In genomic region chr5:150553402-150553801, GRCh38 we compare ENCODE assay signal across 25 cellular contexts. TPM values are rescaled to one million over a fixed set of nuclear protein-coding genes. Genes with fewer than 3 reads are reported as not detected.
DNase-seq lines count a peak whose midpoint lies in the region; ATAC-seq, FAIRE-seq and TF ChIP-seq lines count a peak whose summit lies in the region.
"Had no signal": no experiment of that assay in that cellular context is flagged by ENCODE, and none has a peak within 500 bp of the region (broad histone marks: within the 10 kb centered on the region; RNA-seq: fewer than 3 reads in every experiment).

No MANE protein-coding gene starts in this region.

- ATAC-seq in HepG2 (no peak), right lobe of liver (no peak), HG03025 (IDR thresholded peaks at IDR 0.05; ENCODE audit: low FRiP score, unreplicated experiment) (no peak)
- no peak for ATAC-seq in stimulated activated naive B cell treated with anti-CD40 and anti-IgM and Interleukin-4, amounts not matched to agents 10 μg/mL and 1 μg/mL and 100 μg/mL, for 72 hours (replicated peaks)

- H3K36me3 ChIP-seq in HepG2 (replicated peaks in 1 of 2; ENCODE audit: control insufficient read depth in 1 of 2, insufficient read depth in 2 of 2, low read length in 2 of 2) = peaks cover 22 to 49% of the 10 kb centered on the region in 2 experiments
- H3K36me3 ChIP-seq in right lobe of liver = peaks cover 15 to 83% (median 50%) of the 10 kb centered on the region in 4 donors
- peaks cover 27 to 73% (median 59%) of the 10 kb centered on the region in 11 experiments for H3K36me3 ChIP-seq in BLaER1 treated with 17β-estradiol and CSF1 and Interleukin-3, amounts not matched to agents 10 nM and 100 nM

- CTCF ChIA-PET in HepG2 (lab: Yijun Ruan, JAX; ENCODE audit: low intra/inter-chr PET ratio, low total read pairs) = no interaction called here

- H3K27ac ChIP-seq in HepG2 (ENCODE audit: extremely low read length, insufficient read depth, low read length) (no peak overlapping the region), right lobe of liver (no peak overlapping the region)
- H3K27ac ChIP-seq in BLaER1 treated with 17β-estradiol and CSF1 and Interleukin-3, amounts not matched to agents 10 nM and 100 nM = peak overlapping the region in 8 of 11 experiments; percentile 10 to 53 (median 25); a peak in 10 of 22 replicates

- FAIRE-seq in HepG2 (lab: Jason Lieb, UNC) = no peak
- FAIRE-seq: A204.1, D721Med, G401.6, GM12892, GM18507 had no signal

- peaks cover 22% of the 10 kb centered on the region for H3K4me1 Mint-ChIP-seq in chondrocyte (ENCODE audit: low read depth)
- H3K4me1 Mint-ChIP-seq in stimulated activated naive B cell treated with anti-CD40 and anti-IgM and Interleukin-4, amounts not matched to agents 10 μg/mL and 1 μg/mL and 100 μg/mL, for 72 hours = peaks cover 10 to 12% of the 10 kb centered on the region in 2 donors
- H3K4me1 Mint-ChIP-seq: CD14-positive monocyte; CD4-positive, alpha-beta memory T cell; CD4-positive, CD25-positive, alpha-beta regulatory T cell; CD8-positive, alpha-beta memory T cell had no signal

- no peak for TF ChIP-seq CTCF in HepG2 (CRISPR knock-in tag; IDR thresholded peaks at IDR 0.05)
- no peak for TF ChIP-seq CTCF in right lobe of liver (IDR thresholded peaks at IDR 0.05)
- no peak for TF ChIP-seq CTCF in chondrocyte (IDR thresholded peaks at IDR 0.05)

- H3K9me3 Mint-ChIP-seq in chondrocyte (ENCODE audit: low read depth) = no peaks in the 10 kb centered on the region
- H3K9me3 Mint-ChIP-seq in stimulated activated naive B cell treated with anti-CD40 and anti-IgM and Interleukin-4, amounts not matched to agents 10 μg/mL and 1 μg/mL and 100 μg/mL, for 72 hours = no peaks in the 10 kb centered on the region
- H3K9me3 Mint-ChIP-seq: CD4-positive, alpha-beta memory T cell had no signal

- BruUV-seq in HepG2 (replicated peaks; lab: Mats Ljungman, UMichigan) = no TSS peak

- no peak overlapping the region for H3K4me3 Mint-ChIP-seq in chondrocyte (ENCODE audit: unreplicated experiment)
- no peak overlapping the region for H3K4me3 Mint-ChIP-seq in stimulated activated naive B cell treated with anti-CD40 and anti-IgM and Interleukin-4, amounts not matched to agents 10 μg/mL and 1 μg/mL and 100 μg/mL, for 72 hours
- H3K4me3 Mint-ChIP-seq: CD14-positive monocyte; CD4-positive, alpha-beta memory T cell; CD4-positive, CD25-positive, alpha-beta regulatory T cell; CD8-positive, alpha-beta memory T cell had no signal

- H3K4me2 ChIP-seq in HepG2 (ENCODE audit: low read depth, low read length) = no peak overlapping the region
- peak overlapping the region in 9 of 11 experiments; percentile 13 to 94 (median 71); a peak in 17 of 22 replicates for H3K4me2 ChIP-seq in BLaER1 treated with 17β-estradiol and CSF1 and Interleukin-3, amounts not matched to agents 10 nM and 100 nM

- H3K79me2 ChIP-seq in HepG2 (ENCODE audit: insufficient read depth, low read length) = no peaks in the 10 kb centered on the region

- peak overlapping the region; percentile 17 for H3K27ac Mint-ChIP-seq in chondrocyte (ENCODE audit: unreplicated experiment)
- H3K27ac Mint-ChIP-seq in stimulated activated naive B cell treated with anti-CD40 and anti-IgM and Interleukin-4, amounts not matched to agents 10 μg/mL and 1 μg/mL and 100 μg/mL, for 72 hours = peak overlapping the region; percentile 77
- H3K27ac Mint-ChIP-seq: CD4-positive, alpha-beta memory T cell; CD4-positive, CD25-positive, alpha-beta regulatory T cell; CD8-positive, alpha-beta memory T cell had no signal

- POLR2A ChIA-PET in HepG2 (lab: Yijun Ruan, JAX) = no interaction called here

- H3K36me3 Mint-ChIP-seq in chondrocyte (ENCODE audit: low read depth) = peaks cover 35% of the 10 kb centered on the region
- H3K36me3 Mint-ChIP-seq in stimulated activated naive B cell treated with anti-CD40 and anti-IgM and Interleukin-4, amounts not matched to agents 10 μg/mL and 1 μg/mL and 100 μg/mL, for 72 hours = peaks cover 5 to 9% of the 10 kb centered on the region in 2 donors
- H3K36me3 Mint-ChIP-seq: CD4-positive, alpha-beta memory T cell; CD4-positive, CD25-positive, alpha-beta regulatory T cell; CD8-positive, alpha-beta memory T cell had no signal

- H3K9me3 ChIP-seq in HepG2 (ENCODE audit: low read length) (no peaks in the 10 kb centered on the region), right lobe of liver (no peaks in the 10 kb centered on the region)
- no peaks in the 10 kb centered on the region for H3K9me3 ChIP-seq in BLaER1 treated with 17β-estradiol and CSF1 and Interleukin-3, amounts not matched to agents 10 nM and 100 nM (replicated peaks in 1 of 11)
- H3K9me3 ChIP-seq: BE2C, Caco-2 had no signal

- TF ChIP-seq POLR2A in HepG2 (IDR thresholded peaks at IDR 0.05; ENCODE audit: insufficient read depth in 1 of 2, low read depth in 2 of 2, low read length in 2 of 2) (no peak), right lobe of liver (IDR thresholded peaks at IDR 0.05) (no peak)

- no peak for TF ChIP-seq RAD21 in HepG2 (CRISPR knock-in tag; IDR thresholded peaks at IDR 0.05)

- in situ Hi-C loops in HepG2 (cut with HindIII; ENCODE audit: extremely low pct_ligation_motif_present, low pct_unique_long_range_greater_than_20kb) = no loop called here

- DNase-seq in HepG2 (ENCODE audit: low spot score) = no peak
- DNase-seq in right lobe of liver = no peak
- DNase-seq in chondrocyte (ENCODE audit: low spot score) = peak; percentile 89
- no peak for DNase-seq in stimulated activated naive B cell treated with anti-CD40 and anti-IgM and Interleukin-4, amounts not matched to agents 10 μg/mL and 1 μg/mL and 100 μg/mL, for 72 hours
- DNase-seq in COLO668 (lab: John Stamatoyannopoulos, UW; ENCODE audit: unreplicated experiment) = no peak
- no peak for DNase-seq in cerebellum (ENCODE audit: low spot score)
- DNase-seq: 8988T; ACHN; BE2C; C1 segment of cervical spinal cord; Caco-2; Calu3; CD4-positive, alpha-beta memory T cell; CD4-positive, CD25-positive, alpha-beta regulatory T cell; CD8-positive, alpha-beta memory T cell; DMS79 treated with DMSO at 0.1 percent for 48 hours; GF-D8 had no signal

- no peaks in the 10 kb centered on the region for H4K20me1 ChIP-seq in HepG2 (ENCODE audit: insufficient read depth, low read length)
- peaks cover 0 to 32% (median 0%) of the 10 kb centered on the region in 11 experiments; a peak in 5 of 22 replicates for H4K20me1 ChIP-seq in BLaER1 treated with 17β-estradiol and CSF1 and Interleukin-3, amounts not matched to agents 10 nM and 100 nM

- H3K27me3 ChIP-seq in HepG2 (ENCODE audit: control insufficient read depth in 1 of 2, insufficient read depth in 2 of 2, low read length in 2 of 2) (no peaks in the 10 kb centered on the region), right lobe of liver (no peaks in the 10 kb centered on the region)
- H3K27me3 ChIP-seq in BLaER1 treated with 17β-estradiol and CSF1 and Interleukin-3, amounts not matched to agents 10 nM and 100 nM = no peaks in the 10 kb centered on the region
- H3K27me3 ChIP-seq: BE2C had no signal

- H3K27me3 Mint-ChIP-seq in chondrocyte (ENCODE audit: low read depth) = no peaks in the 10 kb centered on the region
- no peaks in the 10 kb centered on the region for H3K27me3 Mint-ChIP-seq in stimulated activated naive B cell treated with anti-CD40 and anti-IgM and Interleukin-4, amounts not matched to agents 10 μg/mL and 1 μg/mL and 100 μg/mL, for 72 hours
- H3K27me3 Mint-ChIP-seq: CD4-positive, alpha-beta memory T cell; CD4-positive, CD25-positive, alpha-beta regulatory T cell had no signal

- H3K4me3 ChIP-seq in HepG2 (replicated peaks in 1 of 3; ENCODE audit: insufficient read depth in 1 of 3, low read depth in 2 of 3, low read length in 3 of 3) (no peak overlapping the region), right lobe of liver (no peak overlapping the region)
- no peak overlapping the region for H3K4me3 ChIP-seq in BLaER1 treated with 17β-estradiol and CSF1 and Interleukin-3, amounts not matched to agents 10 nM and 100 nM

- no peaks in the 10 kb centered on the region for H3K4me1 ChIP-seq in HepG2 (ENCODE audit: insufficient read depth, low read length)
- H3K4me1 ChIP-seq in right lobe of liver = peaks cover 0 to 5% (median 2%) of the 10 kb centered on the region in 4 donors
- H3K4me1 ChIP-seq in BLaER1 treated with 17β-estradiol and CSF1 and Interleukin-3, amounts not matched to agents 10 nM and 100 nM = peaks cover 25 to 59% (median 53%) of the 10 kb centered on the region in 10 experiments
- H3K4me1 ChIP-seq: BE2C, Caco-2 had no signal

- H2AFZ ChIP-seq in HepG2 (ENCODE audit: low read length) = no peak overlapping the region

- 98% methylated on average over 12 of the region's 17 CpGs for WGBS in HepG2 (ENCODE audit: low lambda C conversion rate)
- WGBS in right lobe of liver (ENCODE audit: insufficient coverage, low coverage, low lambda C conversion rate, missing lambda C conversion rate) = no CpG with 5 or more reads among the region's 17 CpGs

- intact Hi-C loops in HepG2 (cut with micrococcal nuclease; ENCODE audit: unreplicated experiment) (no loop called here), right lobe of liver (cut with DNase I) (no loop called here)

- H3K9ac ChIP-seq in HepG2 (ENCODE audit: insufficient read depth, low read depth, low read length) = no peak overlapping the region
- peak overlapping the region in 8 of 11 experiments; percentile 8 to 56 (median 42); a peak in 8 of 22 replicates for H3K9ac ChIP-seq in BLaER1 treated with 17β-estradiol and CSF1 and Interleukin-3, amounts not matched to agents 10 nM and 100 nM

- TF ChIP-seq EP300 in HepG2 (IDR thresholded peaks at IDR 0.05; ENCODE audit: low read depth in 2 of 2, low read length in 2 of 2) = no peak
- TF ChIP-seq EP300 in HepG2 (CRISPR knock-in tag; IDR thresholded peaks at IDR 0.05; ENCODE audit: borderline replicate concordance) = no peak

RNA-seq across cellular contexts. Expression of gene NDST1, which starts 45.5 kb away (rescaled TPM):
- total RNA-seq in HepG2 (2016; rRNA removed; fragmentation: Illumina TruSeq; extraction: Trizol) (22.1 and 26.2 TPM in 2 replicates), right lobe of liver (10 to 100 TPM; 38.1 to 97.5 (median 76.0) TPM), chondrocyte (223 to 229 TPM (median 228 TPM) in 3 replicates), cerebellum (30.8 TPM)
- 6.5 and 8.8 TPM in 2 replicates for total RNA-seq in HepG2 (2016; cell fraction: cytosol; rRNA removed; fragmentation: Illumina TruSeq; extraction: Trizol; ENCODE audit: low read depth)
- 19.6 and 25.2 TPM in 2 replicates for total RNA-seq in HepG2 (2016; cell fraction: insoluble cytoplasmic fraction; rRNA removed; fragmentation: Illumina TruSeq; extraction: Trizol)
- 16.4 and 18.4 TPM in 2 replicates for total RNA-seq in HepG2 (2016; cell fraction: membrane; rRNA removed; fragmentation: Illumina TruSeq; extraction: Trizol)
- 25.2 and 29.3 TPM in 2 replicates for total RNA-seq in HepG2 (2016; cell fraction: nucleus; rRNA removed; fragmentation: Illumina TruSeq; extraction: Trizol)
- 23.8 and 35.0 TPM in 2 replicates for polyA plus RNA-seq in HepG2 (2011; rRNA removed)
- polyA plus RNA-seq in HepG2 (2011; cell fraction: cytosol; rRNA removed) = 18.9 and 20.3 TPM in 2 replicates
- 67.6 and 71.1 TPM in 2 replicates for polyA plus RNA-seq in HepG2 (2011; cell fraction: nucleus; rRNA removed)
- polyA plus RNA-seq in HepG2 (2012) = 36.0 and 40.8 TPM in 2 replicates
- polyA plus RNA-seq in HepG2 (2016; cell fraction: cytosol; fragmentation: Illumina TruSeq; extraction: Trizol; ENCODE audit: low read depth) = 2.7 and 3.1 TPM in 2 replicates
- polyA plus RNA-seq in HepG2 (2016; cell fraction: insoluble cytoplasmic fraction; fragmentation: Illumina TruSeq; extraction: Trizol; ENCODE audit: low read depth) = 15.4 and 18.3 TPM in 2 replicates
- polyA plus RNA-seq in HepG2 (2016; cell fraction: membrane; fragmentation: Illumina TruSeq; extraction: Trizol; ENCODE audit: low read depth) = 7.8 TPM in 2 replicates
- 29.1 and 30.9 TPM in 2 replicates for polyA plus RNA-seq in HepG2 (2016; cell fraction: nucleus; fragmentation: Illumina TruSeq; extraction: Trizol; ENCODE audit: insufficient read depth, low read depth)
- polyA minus RNA-seq in HepG2 (2011; rRNA and poly(A)+ RNA removed; ENCODE audit: low replicate concordance) = 12.5 and 73.9 TPM in 2 replicates
- 20.8 and 29.5 TPM in 2 replicates for polyA minus RNA-seq in HepG2 (2011; cell fraction: cytosol; rRNA and poly(A)+ RNA removed)
- 55.1 and 55.2 TPM in 2 replicates for polyA minus RNA-seq in HepG2 (2011; cell fraction: nucleus; rRNA and poly(A)+ RNA removed)
- polyA plus RNA-seq: CD4-positive, CD25-positive, alpha-beta regulatory T cell had no signal

Comparison
In these comparisons a context has a peak if more than half of its experiments do, and no peak if none do; other contexts are left out.
1. H3K27ac ChIP-seq: peak in BLaER1 treated with 17β-estradiol and CSF1 and Interleukin-3, amounts not matched to agents 10 nM and 100 nM (8 of 11); none in HepG2 (single experiment) and right lobe of liver (0 of 3).